Comparison of ENCODE assay signal across 1 cellular context in genomic region chr12:9588749-9589148, GRCh38.
A peak's percentile ranks its signal among the peaks of the same experiment; 100 is the strongest.
TF ChIP-seq lines count a peak whose summit lies in the region.

No MANE protein-coding gene starts in this region.

TF ChIP-seq in HepG2, 621 proteins besides CTCF, POLR2A, EP300 and RAD21 (continued from another document and continues in another):
- TF ChIP-seq, protein P1, sequence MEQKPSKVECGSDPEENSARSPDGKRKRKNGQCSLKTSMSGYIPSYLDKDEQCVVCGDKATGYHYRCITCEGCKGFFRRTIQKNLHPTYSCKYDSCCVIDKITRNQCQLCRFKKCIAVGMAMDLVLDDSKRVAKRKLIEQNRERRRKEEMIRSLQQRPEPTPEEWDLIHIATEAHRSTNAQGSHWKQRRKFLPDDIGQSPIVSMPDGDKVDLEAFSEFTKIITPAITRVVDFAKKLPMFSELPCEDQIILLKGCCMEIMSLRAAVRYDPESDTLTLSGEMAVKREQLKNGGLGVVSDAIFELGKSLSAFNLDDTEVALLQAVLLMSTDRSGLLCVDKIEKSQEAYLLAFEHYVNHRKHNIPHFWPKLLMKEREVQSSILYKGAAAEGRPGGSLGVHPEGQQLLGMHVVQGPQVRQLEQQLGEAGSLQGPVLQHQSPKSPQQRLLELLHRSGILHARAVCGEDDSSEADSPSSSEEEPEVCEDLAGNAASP (CRISPR knock-in tag; IDR thresholded peaks at IDR 0.05; ENCODE audit: borderline replicate concordance), result 0 out of 2 replicates have a peak, but pooled peaks have one; percentile 49
- TF ChIP-seq HOMEZ (CRISPR knock-in tag; IDR thresholded peaks at IDR 0.05; ENCODE audit: low read depth) (peak; percentile 81; the same call in 1 of the 2 replicates), HOXA3 (CRISPR knock-in tag; IDR thresholded peaks at IDR 0.05) (peak; percentile 30; the same call in 1 of the 2 replicates), FOSL2 (CRISPR knock-in tag; IDR thresholded peaks at IDR 0.05) (peak; percentile 69), PHF21A (CRISPR knock-in tag; IDR thresholded peaks at IDR 0.05) (peak; percentile 39; the same call in 1 of the 2 replicates), HMG20A (CRISPR knock-in tag; IDR thresholded peaks at IDR 0.05; ENCODE audit: borderline replicate concordance) (0 out of 2 replicates have a peak, but pooled peaks have one; percentile 28), ZNF607 (CRISPR knock-in tag; IDR thresholded peaks at IDR 0.05; ENCODE audit: borderline replicate concordance) (0 out of 2 replicates have a peak, but pooled peaks have one; percentile 19), EHMT2 (IDR thresholded peaks at IDR 0.05; ENCODE audit: borderline replicate concordance, low read depth, low read length) (peak; percentile 27; the same call in 1 of the 2 replicates), CHD2 (IDR thresholded peaks at IDR 0.05; ENCODE audit: low read depth, low read length) (no peak), SETDB1 (CRISPR knock-in tag; IDR thresholded peaks at IDR 0.05; ENCODE audit: borderline replicate concordance) (no peak), KLF12 (CRISPR knock-in tag; IDR thresholded peaks at IDR 0.05; ENCODE audit: borderline replicate concordance) (no peak), CEBPZ (IDR thresholded peaks at IDR 0.05; ENCODE audit: low read length) (no peak), NFIC (IDR thresholded peaks at IDR 0.05; ENCODE audit: low read length) (peak; percentile 43; the same call in 1 of the 2 replicates), SAP130 (CRISPR knock-in tag; IDR thresholded peaks at IDR 0.05; ENCODE audit: low read depth) (peak; percentile 49; the same call in 1 of the 2 replicates), ZNF20 (CRISPR knock-in tag; IDR thresholded peaks at IDR 0.05) (no peak), JUN (CRISPR knock-in tag; IDR thresholded peaks at IDR 0.05) (peak; percentile 49; the same call in 1 of the 2 replicates), GATAD2A (CRISPR knock-in tag; IDR thresholded peaks at IDR 0.05) (peak; percentile 44; the same call in 1 of the 2 replicates), ZSCAN29 (CRISPR knock-in tag; conservative IDR thresholded peaks at IDR 0.05) (no peak), ZNF720 (CRISPR knock-in tag; IDR thresholded peaks at IDR 0.05) (no peak), TBX2 (CRISPR knock-in tag; IDR thresholded peaks at IDR 0.05; ENCODE audit: borderline replicate concordance) (peak; percentile 41; the same call in 1 of the 2 replicates), HNF4A (CRISPR knock-in tag; IDR thresholded peaks at IDR 0.05) (peak; percentile 42), NCOR1 (IDR thresholded peaks at IDR 0.05; ENCODE audit: borderline replicate concordance, low read length) (no peak), HDAC2 (CRISPR knock-in tag; IDR thresholded peaks at IDR 0.05) (no peak; the same call in 1 of the 2 replicates), KDM5B (CRISPR knock-in tag; IDR thresholded peaks at IDR 0.05; ENCODE audit: borderline replicate concordance) (no peak), GFI1 (CRISPR knock-in tag; IDR thresholded peaks at IDR 0.05; ENCODE audit: borderline replicate concordance) (0 out of 2 replicates have a peak, but pooled peaks have one; percentile 24), ZNF747 (CRISPR knock-in tag; IDR thresholded peaks at IDR 0.05; ENCODE audit: borderline replicate concordance) (no peak), ZFP36L1 (CRISPR knock-in tag; IDR thresholded peaks at IDR 0.05) (no peak), ATF2 (CRISPR knock-in tag; IDR thresholded peaks at IDR 0.05) (peak; percentile 25; the same call in 1 of the 2 replicates), ZBTB21 (CRISPR knock-in tag; IDR thresholded peaks at IDR 0.05) (no peak)
- TF ChIP-seq, protein P2, sequence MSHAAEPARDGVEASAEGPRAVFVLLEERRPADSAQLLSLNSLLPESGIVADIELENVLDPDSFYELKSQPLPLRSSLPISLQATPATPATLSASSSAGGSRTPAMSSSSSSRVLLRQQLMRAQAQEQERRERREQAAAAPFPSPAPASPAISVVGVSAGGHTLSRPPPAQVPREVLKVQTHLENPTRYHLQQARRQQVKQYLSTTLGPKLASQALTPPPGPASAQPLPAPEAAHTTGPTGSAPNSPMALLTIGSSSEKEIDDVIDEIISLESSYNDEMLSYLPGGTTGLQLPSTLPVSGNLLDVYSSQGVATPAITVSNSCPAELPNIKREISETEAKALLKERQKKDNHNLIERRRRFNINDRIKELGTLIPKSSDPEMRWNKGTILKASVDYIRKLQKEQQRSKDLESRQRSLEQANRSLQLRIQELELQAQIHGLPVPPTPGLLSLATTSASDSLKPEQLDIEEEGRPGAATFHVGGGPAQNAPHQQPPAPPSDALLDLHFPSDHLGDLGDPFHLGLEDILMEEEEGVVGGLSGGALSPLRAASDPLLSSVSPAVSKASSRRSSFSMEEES (CRISPR knock-in tag; IDR thresholded peaks at IDR 0.05), result peak; percentile 32; the same call in 1 of the 2 replicates
- TF ChIP-seq, protein P3, sequence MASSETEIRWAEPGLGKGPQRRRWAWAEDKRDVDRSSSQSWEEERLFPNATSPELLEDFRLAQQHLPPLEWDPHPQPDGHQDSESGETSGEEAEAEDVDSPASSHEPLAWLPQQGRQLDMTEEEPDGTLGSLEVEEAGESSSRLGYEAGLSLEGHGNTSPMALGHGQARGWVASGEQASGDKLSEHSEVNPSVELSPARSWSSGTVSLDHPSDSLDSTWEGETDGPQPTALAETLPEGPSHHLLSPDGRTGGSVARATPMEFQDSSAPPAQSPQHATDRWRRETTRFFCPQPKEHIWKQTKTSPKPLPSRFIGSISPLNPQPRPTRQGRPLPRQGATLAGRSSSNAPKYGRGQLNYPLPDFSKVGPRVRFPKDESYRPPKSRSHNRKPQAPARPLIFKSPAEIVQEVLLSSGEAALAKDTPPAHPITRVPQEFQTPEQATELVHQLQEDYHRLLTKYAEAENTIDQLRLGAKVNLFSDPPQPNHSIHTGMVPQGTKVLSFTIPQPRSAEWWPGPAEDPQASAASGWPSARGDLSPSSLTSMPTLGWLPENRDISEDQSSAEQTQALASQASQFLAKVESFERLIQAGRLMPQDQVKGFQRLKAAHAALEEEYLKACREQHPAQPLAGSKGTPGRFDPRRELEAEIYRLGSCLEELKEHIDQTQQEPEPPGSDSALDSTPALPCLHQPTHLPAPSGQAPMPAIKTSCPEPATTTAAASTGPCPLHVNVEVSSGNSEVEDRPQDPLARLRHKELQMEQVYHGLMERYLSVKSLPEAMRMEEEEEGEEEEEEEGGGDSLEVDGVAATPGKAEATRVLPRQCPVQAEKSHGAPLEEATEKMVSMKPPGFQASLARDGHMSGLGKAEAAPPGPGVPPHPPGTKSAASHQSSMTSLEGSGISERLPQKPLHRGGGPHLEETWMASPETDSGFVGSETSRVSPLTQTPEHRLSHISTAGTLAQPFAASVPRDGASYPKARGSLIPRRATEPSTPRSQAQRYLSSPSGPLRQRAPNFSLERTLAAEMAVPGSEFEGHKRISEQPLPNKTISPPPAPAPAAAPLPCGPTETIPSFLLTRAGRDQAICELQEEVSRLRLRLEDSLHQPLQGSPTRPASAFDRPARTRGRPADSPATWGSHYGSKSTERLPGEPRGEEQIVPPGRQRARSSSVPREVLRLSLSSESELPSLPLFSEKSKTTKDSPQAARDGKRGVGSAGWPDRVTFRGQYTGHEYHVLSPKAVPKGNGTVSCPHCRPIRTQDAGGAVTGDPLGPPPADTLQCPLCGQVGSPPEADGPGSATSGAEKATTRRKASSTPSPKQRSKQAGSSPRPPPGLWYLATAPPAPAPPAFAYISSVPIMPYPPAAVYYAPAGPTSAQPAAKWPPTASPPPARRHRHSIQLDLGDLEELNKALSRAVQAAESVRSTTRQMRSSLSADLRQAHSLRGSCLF (CRISPR knock-in tag; IDR thresholded peaks at IDR 0.05; ENCODE audit: borderline replicate concordance), result no peak
- TF ChIP-seq, protein P4, sequence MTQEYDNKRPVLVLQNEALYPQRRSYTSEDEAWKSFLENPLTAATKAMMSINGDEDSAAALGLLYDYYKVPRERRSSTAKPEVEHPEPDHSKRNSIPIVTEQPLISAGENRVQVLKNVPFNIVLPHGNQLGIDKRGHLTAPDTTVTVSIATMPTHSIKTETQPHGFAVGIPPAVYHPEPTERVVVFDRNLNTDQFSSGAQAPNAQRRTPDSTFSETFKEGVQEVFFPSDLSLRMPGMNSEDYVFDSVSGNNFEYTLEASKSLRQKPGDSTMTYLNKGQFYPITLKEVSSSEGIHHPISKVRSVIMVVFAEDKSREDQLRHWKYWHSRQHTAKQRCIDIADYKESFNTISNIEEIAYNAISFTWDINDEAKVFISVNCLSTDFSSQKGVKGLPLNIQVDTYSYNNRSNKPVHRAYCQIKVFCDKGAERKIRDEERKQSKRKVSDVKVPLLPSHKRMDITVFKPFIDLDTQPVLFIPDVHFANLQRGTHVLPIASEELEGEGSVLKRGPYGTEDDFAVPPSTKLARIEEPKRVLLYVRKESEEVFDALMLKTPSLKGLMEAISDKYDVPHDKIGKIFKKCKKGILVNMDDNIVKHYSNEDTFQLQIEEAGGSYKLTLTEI (CRISPR knock-in tag; conservative IDR thresholded peaks at IDR 0.05), result no peak
- TF ChIP-seq, protein P5, sequence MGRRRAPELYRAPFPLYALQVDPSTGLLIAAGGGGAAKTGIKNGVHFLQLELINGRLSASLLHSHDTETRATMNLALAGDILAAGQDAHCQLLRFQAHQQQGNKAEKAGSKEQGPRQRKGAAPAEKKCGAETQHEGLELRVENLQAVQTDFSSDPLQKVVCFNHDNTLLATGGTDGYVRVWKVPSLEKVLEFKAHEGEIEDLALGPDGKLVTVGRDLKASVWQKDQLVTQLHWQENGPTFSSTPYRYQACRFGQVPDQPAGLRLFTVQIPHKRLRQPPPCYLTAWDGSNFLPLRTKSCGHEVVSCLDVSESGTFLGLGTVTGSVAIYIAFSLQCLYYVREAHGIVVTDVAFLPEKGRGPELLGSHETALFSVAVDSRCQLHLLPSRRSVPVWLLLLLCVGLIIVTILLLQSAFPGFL (CRISPR knock-in tag; IDR thresholded peaks at IDR 0.05), result no peak
- TF ChIP-seq, protein P6, sequence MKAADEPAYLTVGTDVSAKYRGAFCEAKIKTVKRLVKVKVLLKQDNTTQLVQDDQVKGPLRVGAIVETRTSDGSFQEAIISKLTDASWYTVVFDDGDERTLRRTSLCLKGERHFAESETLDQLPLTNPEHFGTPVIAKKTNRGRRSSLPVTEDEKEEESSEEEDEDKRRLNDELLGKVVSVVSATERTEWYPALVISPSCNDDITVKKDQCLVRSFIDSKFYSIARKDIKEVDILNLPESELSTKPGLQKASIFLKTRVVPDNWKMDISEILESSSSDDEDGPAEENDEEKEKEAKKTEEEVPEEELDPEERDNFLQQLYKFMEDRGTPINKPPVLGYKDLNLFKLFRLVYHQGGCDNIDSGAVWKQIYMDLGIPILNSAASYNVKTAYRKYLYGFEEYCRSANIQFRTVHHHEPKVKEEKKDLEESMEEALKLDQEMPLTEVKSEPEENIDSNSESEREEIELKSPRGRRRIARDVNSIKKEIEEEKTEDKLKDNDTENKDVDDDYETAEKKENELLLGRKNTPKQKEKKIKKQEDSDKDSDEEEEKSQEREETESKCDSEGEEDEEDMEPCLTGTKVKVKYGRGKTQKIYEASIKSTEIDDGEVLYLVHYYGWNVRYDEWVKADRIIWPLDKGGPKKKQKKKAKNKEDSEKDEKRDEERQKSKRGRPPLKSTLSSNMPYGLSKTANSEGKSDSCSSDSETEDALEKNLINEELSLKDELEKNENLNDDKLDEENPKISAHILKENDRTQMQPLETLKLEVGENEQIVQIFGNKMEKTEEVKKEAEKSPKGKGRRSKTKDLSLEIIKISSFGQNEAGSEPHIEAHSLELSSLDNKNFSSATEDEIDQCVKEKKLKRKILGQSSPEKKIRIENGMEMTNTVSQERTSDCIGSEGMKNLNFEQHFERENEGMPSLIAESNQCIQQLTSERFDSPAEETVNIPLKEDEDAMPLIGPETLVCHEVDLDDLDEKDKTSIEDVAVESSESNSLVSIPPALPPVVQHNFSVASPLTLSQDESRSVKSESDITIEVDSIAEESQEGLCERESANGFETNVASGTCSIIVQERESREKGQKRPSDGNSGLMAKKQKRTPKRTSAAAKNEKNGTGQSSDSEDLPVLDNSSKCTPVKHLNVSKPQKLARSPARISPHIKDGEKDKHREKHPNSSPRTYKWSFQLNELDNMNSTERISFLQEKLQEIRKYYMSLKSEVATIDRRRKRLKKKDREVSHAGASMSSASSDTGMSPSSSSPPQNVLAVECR (CRISPR knock-in tag; IDR thresholded peaks at IDR 0.05; ENCODE audit: borderline replicate concordance), result peak; percentile 39; the same call in 1 of the 2 replicates
